ENCODE assay signal across 1 cellular context in genomic region chr14:69399750-69400149, GRCh38.
TF ChIP-seq lines count a peak whose summit lies in the region.

No MANE protein-coding gene starts in this region.

TF ChIP-seq in H1, 55 proteins besides CTCF, POLR2A, EP300 and RAD21:
- TF ChIP-seq USF2 (IDR thresholded peaks at IDR 0.05; ENCODE audit: low read length) = no peak
- TF ChIP-seq RBBP5 (IDR thresholded peaks at IDR 0.05; ENCODE audit: borderline replicate concordance, low read depth, low read length) = no peak
- no peak for TF ChIP-seq NANOG (IDR thresholded peaks at IDR 0.05; ENCODE audit: insufficient read depth, low read depth, low read length, poor library complexity, severe bottlenecking)
- no peak for TF ChIP-seq JUND (IDR thresholded peaks at IDR 0.05; ENCODE audit: low read length)
- TF ChIP-seq EZH2 (IDR thresholded peaks at IDR 0.05; ENCODE audit: low read depth, low read length, severe bottlenecking) = no peak
- no peak for TF ChIP-seq GTF2F1 (IDR thresholded peaks at IDR 0.05; ENCODE audit: borderline replicate concordance, low read depth, low read length)
- TF ChIP-seq MAX (IDR thresholded peaks at IDR 0.05) = no peak
- TF ChIP-seq FOSL1 (IDR thresholded peaks at IDR 0.05; ENCODE audit: insufficient read depth, low read depth, low read length) = no peak
- no peak for TF ChIP-seq HDAC2 (IDR thresholded peaks at IDR 0.05; ENCODE audit: borderline replicate concordance in 1 of 2, low read depth in 2 of 2, low read length in 2 of 2)
- no peak for TF ChIP-seq RXRA (IDR thresholded peaks at IDR 0.05; ENCODE audit: insufficient read depth, low read depth, low read length)
- TF ChIP-seq SP1 (IDR thresholded peaks at IDR 0.05; ENCODE audit: low read depth, low read length) = no peak
- TF ChIP-seq ASH2L (IDR thresholded peaks at IDR 0.05; ENCODE audit: low read length) = no peak
